In the genomic region with DNA sequence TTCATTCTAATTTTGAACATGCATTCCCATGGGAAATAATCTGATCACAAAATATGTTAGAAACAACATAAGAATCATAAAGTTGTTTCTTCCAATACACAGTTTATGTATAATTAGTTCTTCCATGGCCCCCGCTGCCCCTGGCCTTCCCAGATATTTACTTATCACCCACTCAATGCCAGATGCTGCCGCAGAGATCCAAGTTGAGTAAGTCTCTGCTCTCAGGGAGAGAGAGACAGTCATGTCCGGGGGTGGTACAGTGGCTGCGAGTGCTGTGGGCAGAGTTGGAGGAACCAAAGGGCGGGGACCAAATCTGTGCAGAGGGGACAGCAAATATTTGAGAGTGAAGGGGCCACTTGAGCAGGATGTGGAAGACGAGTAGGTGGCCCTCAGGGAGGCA, we compare ENCODE assay signal across 24 cellular contexts. TPM values are rescaled to one million over a fixed set of nuclear protein-coding genes. Genes with fewer than 3 reads are reported as not detected.
DNase-seq lines count a peak whose midpoint lies in the region; ATAC-seq and TF ChIP-seq lines count a peak whose summit lies in the region.
"Had no signal": no experiment of that assay in that cellular context is flagged by ENCODE, and none has a peak within 500 bp of the region (broad histone marks: within the 10 kb centered on the region; RNA-seq: fewer than 3 reads in every experiment).

No MANE protein-coding gene starts in this region.

- H3K4me1 ChIP-seq in GM23248 (ENCODE audit: insufficient read depth) (peaks cover 26% of the 10 kb centered on the region), right atrium auricular region (peaks cover 0 to 6% of the 10 kb centered on the region in 2 donors)

- peaks cover 6% of the 10 kb centered on the region; the same call in 1 of the 2 replicates for H3K27me3 ChIP-seq in GM23248 (replicated peaks; ENCODE audit: insufficient read depth)
- no peaks in the 10 kb centered on the region for H3K27me3 ChIP-seq in right atrium auricular region

- H3K36me3 ChIP-seq in GM23248 (ENCODE audit: low read depth) = no peaks in the 10 kb centered on the region
- no peaks in the 10 kb centered on the region for H3K36me3 ChIP-seq in right atrium auricular region

- H3K27ac Mint-ChIP-seq in chondrocyte (ENCODE audit: unreplicated experiment) (peak overlapping the region; percentile 88), nephron (peak overlapping the region; percentile 3 to 35 (median 34))
- H3K27ac Mint-ChIP-seq: activated naive CD4-positive, alpha-beta T cell treated with anti-CD3 and anti-CD28 coated beads for 36 hours; activated T-cell treated with anti-CD3 and anti-CD28 coated beads, Interleukin-2, amount 50 U/mL, for 24 hours had no signal

- no peaks in the 10 kb centered on the region for H3K9me3 Mint-ChIP-seq in chondrocyte (ENCODE audit: low read depth)
- no peaks in the 10 kb centered on the region for H3K9me3 Mint-ChIP-seq in nephron
- H3K9me3 Mint-ChIP-seq: activated naive CD4-positive, alpha-beta T cell treated with anti-CD3 and anti-CD28 coated beads for 36 hours; activated T-cell treated with anti-CD3 and anti-CD28 coated beads, Interleukin-2, amount 50 U/mL, for 24 hours; central memory CD8-positive, alpha-beta T cell had no signal

- POLR2A ChIA-PET in HEK293T (lab: Yijun Ruan, JAX) = no interaction called here

- CTCF ChIA-PET in HEK293T (lab: Yijun Ruan, JAX) = interaction anchor here (1.1 kb wide), 1 partner anchor 85 kb away, joined by 3 read pairs; no protein-coding TSS in a partner anchor

- 12% methylated on average over 6 of the region's 6 CpGs for WGBS in GM23248 (ENCODE audit: low coverage in 1 of 2, low lambda C conversion rate in 2 of 2, missing lambda C conversion rate in 2 of 2), 2 experiments

- H3K9ac ChIP-seq in GM23248 = no peak overlapping the region

- H3K9me3 ChIP-seq in GM23248 (ENCODE audit: low read depth) = no peaks in the 10 kb centered on the region
- peaks cover 0 to 4% of the 10 kb centered on the region in 2 donors for H3K9me3 ChIP-seq in right atrium auricular region
- H3K9me3 ChIP-seq: A549 had no signal

- H3K4me3 ChIP-seq in AG09309 (ENCODE audit: control insufficient read depth, low read depth, low read length) = no peak overlapping the region
- 0 out of 2 replicates have a peak overlapping the region, but pooled peaks have one; percentile 1 for H3K4me3 ChIP-seq in GM23248
- no peak overlapping the region for H3K4me3 ChIP-seq in right atrium auricular region
- H3K4me3 ChIP-seq: A549 had no signal

- in situ Hi-C loops in GM23248 (cut with MboI) = no loop called here

- peaks cover 7% of the 10 kb centered on the region for H3F3A ChIP-seq in GM23248 (ENCODE audit: insufficient read depth)

- H2AFZ ChIP-seq in GM23248 = no peak overlapping the region

- peak overlapping the region; percentile 47 for H3K4me2 ChIP-seq in GM23248 (ENCODE audit: unreplicated experiment)
- H3K4me2 ChIP-seq: A549 had no signal

- no peak for TF ChIP-seq CTCF in AG09309 (IDR thresholded peaks at IDR 0.05; ENCODE audit: control insufficient read depth, insufficient read depth, low read depth, low read length, missing control alignments)
- TF ChIP-seq CTCF in chondrocyte (IDR thresholded peaks at IDR 0.05) = no peak
- no peak for TF ChIP-seq CTCF in nephron (IDR thresholded peaks at IDR 0.05; ENCODE audit: unreplicated experiment in 3 of 3)
- no peak for TF ChIP-seq CTCF in right atrium auricular region (IDR thresholded peaks at IDR 0.05)
- no peak for TF ChIP-seq CTCF in omental fat pad (IDR thresholded peaks at IDR 0.05)

- no peak overlapping the region for H3K27ac ChIP-seq in GM23248
- H3K27ac ChIP-seq in right atrium auricular region = no peak overlapping the region
- H3K27ac ChIP-seq: A549, HL-60 had no signal

- H3K27me3 Mint-ChIP-seq in chondrocyte (ENCODE audit: low read depth) (no peaks in the 10 kb centered on the region), nephron (ENCODE audit: low read depth) (peaks cover 11% of the 10 kb centered on the region)

- H3K4me1 Mint-ChIP-seq in chondrocyte (ENCODE audit: low read depth) (peaks cover 55% of the 10 kb centered on the region), nephron (peaks cover 20% of the 10 kb centered on the region)
- H3K4me1 Mint-ChIP-seq: central memory CD8-positive, alpha-beta T cell had no signal

- H3K79me2 ChIP-seq in GM23248 (ENCODE audit: insufficient read depth) = no peaks in the 10 kb centered on the region

- no peaks in the 10 kb centered on the region for H4K20me1 ChIP-seq in GM23248 (ENCODE audit: insufficient read depth)

- H3K36me3 Mint-ChIP-seq in chondrocyte (ENCODE audit: low read depth) (peaks cover 6% of the 10 kb centered on the region), nephron (ENCODE audit: low read depth) (peaks cover 9% of the 10 kb centered on the region)

- DNase-seq in AG09309 (ENCODE audit: low read depth) (peak; percentile 16), GM23248 (peak; percentile 84), chondrocyte (ENCODE audit: low spot score) (no peak), right atrium auricular region (ENCODE audit: low spot score) (no peak), HEK293T (ENCODE audit: extremely low spot score) (no peak), NCI-H187 (lab: John Stamatoyannopoulos, UW) (no peak), omental fat pad (ENCODE audit: low spot score) (no peak)
- DNase-seq: activated naive CD4-positive, alpha-beta T cell treated with anti-CD3 and anti-CD28 coated beads for 36 hours; activated T-cell treated with anti-CD3 and anti-CD28 coated beads, Interleukin-2, amount 50 U/mL, for 24 hours; aorta; left cardiac atrium; NCI-H1417 treated with DMSO at 0.1 percent for 48 hours; NCI-H526 treated with DMSO at 0.1 percent for 48 hours; retina; stimulated activated CD4-positive, alpha-beta T cell treated with anti-CD3 and anti-CD28 coated beads, Interleukin-12 subunit alpha, Interleukin-12 subunit beta, amount 100 ng/mL, for 4 hours; T1000 had no signal

- H3K4me3 Mint-ChIP-seq in chondrocyte (ENCODE audit: unreplicated experiment) (no peak overlapping the region), nephron (no peak overlapping the region)
- H3K4me3 Mint-ChIP-seq: activated naive CD4-positive, alpha-beta T cell treated with anti-CD3 and anti-CD28 coated beads for 36 hours; activated T-cell treated with anti-CD3 and anti-CD28 coated beads, Interleukin-2, amount 50 U/mL, for 24 hours; central memory CD8-positive, alpha-beta T cell had no signal

- ATAC-seq in omental fat pad (ENCODE audit: low FRiP score) = no peak
- ATAC-seq: A549; activated CD4-positive, CD25-positive, alpha-beta regulatory T cell treated with anti-CD3 and anti-CD28 coated beads, Interleukin-2, amount 50 U/mL, for 24 hours; left cardiac atrium had no signal

- H3K9me2 ChIP-seq in GM23248 (ENCODE audit: insufficient read depth) = no peaks in the 10 kb centered on the region

TF ChIP-seq in HEK293T, 16 proteins besides CTCF, POLR2A, EP300 and RAD21:
- TF ChIP-seq FOXA1 (IDR thresholded peaks at IDR 0.05) = no peak
- TF ChIP-seq HDGF (IDR thresholded peaks at IDR 0.05; ENCODE audit: borderline replicate concordance) = no peak
- no peak for TF ChIP-seq CTBP1 (IDR thresholded peaks at IDR 0.05; ENCODE audit: borderline replicate concordance)
- TF ChIP-seq NFRKB (IDR thresholded peaks at IDR 0.05) = no peak
- TF ChIP-seq SUZ12 (IDR thresholded peaks at IDR 0.05) = no peak
- no peak for TF ChIP-seq LEF1 (IDR thresholded peaks at IDR 0.05; ENCODE audit: borderline replicate concordance)
- TF ChIP-seq ZNF384 (IDR thresholded peaks at IDR 0.05) = no peak
- TF ChIP-seq, protein P1, sequence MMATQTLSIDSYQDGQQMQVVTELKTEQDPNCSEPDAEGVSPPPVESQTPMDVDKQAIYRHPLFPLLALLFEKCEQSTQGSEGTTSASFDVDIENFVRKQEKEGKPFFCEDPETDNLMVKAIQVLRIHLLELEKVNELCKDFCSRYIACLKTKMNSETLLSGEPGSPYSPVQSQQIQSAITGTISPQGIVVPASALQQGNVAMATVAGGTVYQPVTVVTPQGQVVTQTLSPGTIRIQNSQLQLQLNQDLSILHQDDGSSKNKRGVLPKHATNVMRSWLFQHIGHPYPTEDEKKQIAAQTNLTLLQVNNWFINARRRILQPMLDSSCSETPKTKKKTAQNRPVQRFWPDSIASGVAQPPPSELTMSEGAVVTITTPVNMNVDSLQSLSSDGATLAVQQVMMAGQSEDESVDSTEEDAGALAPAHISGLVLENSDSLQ (IDR thresholded peaks at IDR 0.05) = no peak
- TF ChIP-seq ELF4 (IDR thresholded peaks at IDR 0.05) = no peak
- TF ChIP-seq BHLHE40 (IDR thresholded peaks at IDR 0.05; ENCODE audit: borderline replicate concordance) = no peak
- TF ChIP-seq FOXM1 (IDR thresholded peaks at IDR 0.05; ENCODE audit: borderline replicate concordance) = no peak
- no peak for TF ChIP-seq L3MBTL2 (conservative IDR thresholded peaks at IDR 0.05)
- no peak for TF ChIP-seq ARNT (IDR thresholded peaks at IDR 0.05)
- TF ChIP-seq TARDBP (IDR thresholded peaks at IDR 0.05) = no peak
- no peak for TF ChIP-seq FOXK2 (IDR thresholded peaks at IDR 0.05)
- TF ChIP-seq SP1 (IDR thresholded peaks at IDR 0.05) = no peak

RNA-seq across cellular contexts. Expression of a gene that starts 37.1 kb away (rescaled TPM):
- total RNA-seq in GM23248 (2014; rRNA removed; shearing (Covaris generic)) = 1.6 TPM in 1 of 2 replicates, not detected in the other
- polyA plus RNA-seq in GM23248 (2016; fragmentation: Nextera tagmentation; extraction: Ambion mirVana) = not detected in 2 replicates
- total RNA-seq in chondrocyte (102 to 156 TPM (median 155 TPM) in 3 replicates), right atrium auricular region (not detected), omental fat pad (under 1 TPM in 1 of 4 donors, not detected in 3; 0.37 TPM)
- total RNA-seq: activated naive CD4-positive, alpha-beta T cell treated with anti-CD3 and anti-CD28 coated beads for 36 hours; aorta; glomerular endothelial cell; left cardiac atrium; mesenteric fat pad had no signal
- polyA plus RNA-seq: aorta, esophagus had no signal

Comparison
In these comparisons a context has a peak if more than half of its experiments do, and no peak if none do; other contexts are left out.
1. DNase-seq: peak in AG09309 (single experiment) and GM23248 (single experiment); none in chondrocyte (single experiment), right atrium auricular region (single experiment), HEK293T (single experiment), NCI-H187 (0 of 2) and omental fat pad (single experiment).
2. RNA of a gene that starts 37.1 kb away (total RNA-seq): 102 to 156 TPM in chondrocyte; 0.37 TPM in omental fat pad, not detected in right atrium auricular region and 1.6 TPM in GM23248; every median in the first group is over 10 times any median in the second.